In the genomic region with DNA sequence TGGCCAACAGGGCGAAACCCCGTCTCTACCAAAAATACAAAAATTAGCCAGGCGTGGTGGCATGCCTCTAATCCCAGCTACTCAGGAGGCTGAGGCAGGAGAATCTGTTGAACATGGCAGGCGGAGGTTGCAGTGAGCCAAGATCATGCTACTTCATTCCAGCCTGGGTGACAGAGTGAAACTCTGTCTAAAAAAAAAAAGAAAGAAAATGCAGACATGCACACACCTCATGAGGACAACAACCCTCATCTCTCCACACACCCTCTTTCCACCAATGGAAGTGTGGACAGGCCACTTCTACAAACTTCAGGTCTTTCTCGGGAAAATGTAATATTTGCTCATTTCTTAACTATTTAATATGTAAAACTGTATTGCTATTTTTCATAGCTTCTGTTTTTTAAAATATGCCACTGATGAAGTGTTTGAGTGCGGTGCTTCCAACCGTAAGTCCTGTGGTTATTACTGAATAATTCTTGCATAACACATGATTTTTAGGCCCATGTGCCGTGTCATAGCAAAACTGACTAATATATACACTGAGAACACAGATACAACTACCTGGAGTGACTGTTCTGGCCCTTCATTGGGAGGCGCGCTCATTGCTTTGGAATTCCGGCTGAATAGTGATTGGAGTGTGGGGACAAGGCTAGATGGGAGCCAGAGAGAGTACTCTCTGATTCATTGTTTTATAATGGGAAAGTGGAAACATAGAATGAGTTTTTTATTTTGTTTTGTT, we compare ENCODE assay signal across 8 cellular contexts.
DNase-seq lines count a peak whose midpoint lies in the region; ATAC-seq lines count a peak whose summit lies in the region.

No MANE protein-coding gene starts in this region.

- no peaks in the 10 kb centered on the region for H3K4me1 Mint-ChIP-seq in stimulated activated naive CD8-positive, alpha-beta T cell treated with anti-CD3 and anti-CD28 coated beads, Interleukin-15, amount 100 ng/mL, for 72 hours

- H3K4me3 ChIP-seq in GM08714 (ENCODE audit: low read length), result peak overlapping the region; percentile 33; the same call in 1 of the 2 replicates

- H3K9me3 Mint-ChIP-seq in stimulated activated naive CD8-positive, alpha-beta T cell treated with anti-CD3 and anti-CD28 coated beads, Interleukin-15, amount 100 ng/mL, for 72 hours, result no peaks in the 10 kb centered on the region

- ATAC-seq in GM21717 (IDR thresholded peaks at IDR 0.05; ENCODE audit: unreplicated experiment) (peak; percentile 96), HG03571 (IDR thresholded peaks at IDR 0.05; ENCODE audit: unreplicated experiment) (peak; percentile 97)
- ATAC-seq in stimulated activated naive CD8-positive, alpha-beta T cell treated with anti-CD3 and anti-CD28 coated beads, Interleukin-15, amount 100 ng/mL, for 72 hours, result no peak

- DNase-seq in germinal center (ENCODE audit: low spot score) (peak; percentile 71), NCI-H2029 (lab: John Stamatoyannopoulos, UW) (no peak), NCI-H2029 treated with DMSO at 0.1 percent for 48 hours (lab: John Stamatoyannopoulos, UW) (no peak)
- no peak for DNase-seq in activated T-cell treated with anti-CD3 and anti-CD28 coated beads, Interleukin-2, amount 50 U/mL, for 48 hours
- DNase-seq in stimulated activated naive CD8-positive, alpha-beta T cell treated with anti-CD3 and anti-CD28 coated beads, Interleukin-15, amount 100 ng/mL, for 72 hours, result no peak

- peaks cover 8% of the 10 kb centered on the region for H3K27me3 Mint-ChIP-seq in stimulated activated naive CD8-positive, alpha-beta T cell treated with anti-CD3 and anti-CD28 coated beads, Interleukin-15, amount 100 ng/mL, for 72 hours

- H3K27ac Mint-ChIP-seq in stimulated activated naive CD8-positive, alpha-beta T cell treated with anti-CD3 and anti-CD28 coated beads, Interleukin-15, amount 100 ng/mL, for 72 hours, result peak overlapping the region in 1 of 2 donors; percentile 72

- no peak overlapping the region for H3K4me3 Mint-ChIP-seq in stimulated activated naive CD8-positive, alpha-beta T cell treated with anti-CD3 and anti-CD28 coated beads, Interleukin-15, amount 100 ng/mL, for 72 hours
